ENCODE assay signal across 1 cellular context in genomic region chr16:86707581-86707980, GRCh38.
TF ChIP-seq lines count a peak whose summit lies in the region.

No MANE protein-coding gene starts in this region.

TF ChIP-seq in SK-N-SH, 30 proteins besides CTCF, POLR2A, EP300 and RAD21 (continued from another document):
- no peak for TF ChIP-seq USF1 (IDR thresholded peaks at IDR 0.05; ENCODE audit: borderline replicate concordance, low read depth)
- no peak for TF ChIP-seq FOXJ3 (CRISPR knock-in tag; IDR thresholded peaks at IDR 0.05)
- TF ChIP-seq, protein P1, sequence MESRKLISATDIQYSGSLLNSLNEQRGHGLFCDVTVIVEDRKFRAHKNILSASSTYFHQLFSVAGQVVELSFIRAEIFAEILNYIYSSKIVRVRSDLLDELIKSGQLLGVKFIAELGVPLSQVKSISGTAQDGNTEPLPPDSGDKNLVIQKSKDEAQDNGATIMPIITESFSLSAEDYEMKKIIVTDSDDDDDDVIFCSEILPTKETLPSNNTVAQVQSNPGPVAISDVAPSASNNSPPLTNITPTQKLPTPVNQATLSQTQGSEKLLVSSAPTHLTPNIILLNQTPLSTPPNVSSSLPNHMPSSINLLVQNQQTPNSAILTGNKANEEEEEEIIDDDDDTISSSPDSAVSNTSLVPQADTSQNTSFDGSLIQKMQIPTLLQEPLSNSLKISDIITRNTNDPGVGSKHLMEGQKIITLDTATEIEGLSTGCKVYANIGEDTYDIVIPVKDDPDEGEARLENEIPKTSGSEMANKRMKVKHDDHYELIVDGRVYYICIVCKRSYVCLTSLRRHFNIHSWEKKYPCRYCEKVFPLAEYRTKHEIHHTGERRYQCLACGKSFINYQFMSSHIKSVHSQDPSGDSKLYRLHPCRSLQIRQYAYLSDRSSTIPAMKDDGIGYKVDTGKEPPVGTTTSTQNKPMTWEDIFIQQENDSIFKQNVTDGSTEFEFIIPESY (IDR thresholded peaks at IDR 0.05; ENCODE audit: borderline replicate concordance, low read depth) = no peak
- no peak for TF ChIP-seq GABPA (IDR thresholded peaks at IDR 0.05; ENCODE audit: low read depth)
- no peak for TF ChIP-seq SMC3 (IDR thresholded peaks at IDR 0.05; ENCODE audit: low read depth, low read length)
- TF ChIP-seq TCF12 (IDR thresholded peaks at IDR 0.05) = no peak
- no peak for TF ChIP-seq POLR2AphosphoS5 (IDR thresholded peaks at IDR 0.05; ENCODE audit: low read depth, low read length)
- no peak for TF ChIP-seq SIN3A (IDR thresholded peaks at IDR 0.05; ENCODE audit: borderline replicate concordance, low read depth, low read length)
- no peak for TF ChIP-seq RCOR1 (IDR thresholded peaks at IDR 0.05; ENCODE audit: low read length)
- TF ChIP-seq, protein P2, sequence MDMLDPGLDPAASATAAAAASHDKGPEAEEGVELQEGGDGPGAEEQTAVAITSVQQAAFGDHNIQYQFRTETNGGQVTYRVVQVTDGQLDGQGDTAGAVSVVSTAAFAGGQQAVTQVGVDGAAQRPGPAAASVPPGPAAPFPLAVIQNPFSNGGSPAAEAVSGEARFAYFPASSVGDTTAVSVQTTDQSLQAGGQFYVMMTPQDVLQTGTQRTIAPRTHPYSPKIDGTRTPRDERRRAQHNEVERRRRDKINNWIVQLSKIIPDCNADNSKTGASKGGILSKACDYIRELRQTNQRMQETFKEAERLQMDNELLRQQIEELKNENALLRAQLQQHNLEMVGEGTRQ (IDR thresholded peaks at IDR 0.05; ENCODE audit: borderline replicate concordance, low read depth, low read length) = no peak
- TF ChIP-seq FOSL2 (IDR thresholded peaks at IDR 0.05; ENCODE audit: borderline replicate concordance, low read depth) = no peak
- TF ChIP-seq IRF3 (IDR thresholded peaks at IDR 0.05; ENCODE audit: low read depth, low read length) = no peak
- no peak for TF ChIP-seq TAF1 (IDR thresholded peaks at IDR 0.05; ENCODE audit: borderline replicate concordance, low read depth, low read length)
TF ChIP-seq in SK-N-SH: peak in this region for 0.
